8 cellular contexts compared by ENCODE assay signal in genomic region chr10:14954001-14954770, GRCh38. TPM values are rescaled to one million over a fixed set of nuclear protein-coding genes. Genes with fewer than 3 reads are reported as not detected.
DNase-seq lines count a peak whose midpoint lies in the region; ATAC-seq and TF ChIP-seq lines count a peak whose summit lies in the region.

TSS of gene DCLRE1C (minus strand) at chr10:14954096. CDS start at chr10:14954010, 86 bp downstream.

- peak in 2 of 4 experiments; percentile 1 to 5 for TF ChIP-seq CTCF in prostate gland (IDR thresholded peaks at IDR 0.05)

- intact Hi-C loops in left ventricle myocardium superior (cut with micrococcal nuclease): no loop called here
- intact Hi-C loops in prostate gland (cut with DNase I): loop anchor here (5.0 kb wide), 1 partner anchor 213 kb away; the partner anchor contains the start of gene NMT2

- peak within 1 kb of the TSS; percentile 80 to 85 for H3K27ac ChIP-seq in prostate gland

- no peaks in the 10 kb centered on the region for H3K27me3 ChIP-seq in prostate gland (replicated peaks; ENCODE audit: insufficient read depth)

- H3K27me3 Mint-ChIP-seq in T-helper 17 cell: no peaks in the 10 kb centered on the region

- H3K9me3 ChIP-seq in T-helper 17 cell (ENCODE audit: control insufficient read depth, low read length, poor library complexity, severe bottlenecking) (no peaks in the 10 kb centered on the region), prostate gland (no peaks in the 10 kb centered on the region)

- peak within 1 kb of the TSS; percentile 69 to 72 for H3K4me3 ChIP-seq in prostate gland

- H3K36me3 Mint-ChIP-seq in T-helper 17 cell (ENCODE audit: low read depth): peaks cover 4% of the 10 kb centered on the region

- under 1% methylated on average over 36 of the region's 45 CpGs for WGBS in prostate gland

- no peaks in the 10 kb centered on the region for H3K36me3 ChIP-seq in prostate gland

- peak within 1 kb of the TSS; percentile 93 for H3K4me3 Mint-ChIP-seq in T-helper 17 cell

- peaks cover 35% of the 10 kb centered on the region for H3K4me1 Mint-ChIP-seq in T-helper 17 cell

- DNase-seq in NCI-H187 (lab: John Stamatoyannopoulos, UW) (peak; percentile 60 to 62), T-helper 17 cell (peak; percentile 67 to 79 (median 79)), amygdala (lab: John Stamatoyannopoulos, UW) (peak; percentile 24 to 92 (median 82)), left ventricle myocardium superior (peak; percentile 94), prostate gland (ENCODE audit: low spot score) (peak; percentile 92), ureter (ENCODE audit: low spot score) (peak; percentile 93)

- peak within 1 kb of the TSS; percentile 94 for H3K27ac Mint-ChIP-seq in T-helper 17 cell

- peak; percentile 19 for TF ChIP-seq POLR2A in prostate gland (IDR thresholded peaks at IDR 0.05)

- peak; percentile 81 for ATAC-seq in GM18502 (IDR thresholded peaks at IDR 0.05; ENCODE audit: poor library complexity, unreplicated experiment)
- ATAC-seq in HG02943 (IDR thresholded peaks at IDR 0.05; ENCODE audit: low read depth, unreplicated experiment): peak; percentile 79
- peak; percentile 88 for ATAC-seq in T-helper 17 cell
- peak; percentile 99 for ATAC-seq in left ventricle myocardium superior

- H3K4me1 ChIP-seq in prostate gland (replicated peaks): no peaks in the 10 kb centered on the region

RNA-seq across cellular contexts. Expression of gene DCLRE1C, which starts in this region (rescaled TPM):
- total RNA-seq in T-helper 17 cell: 10 to 100 TPM; 12.8 to 15.3 TPM
- 2.7 TPM for total RNA-seq in left ventricle myocardium superior
- total RNA-seq in prostate gland: 10 to 100 TPM; 11.5 to 20.8 TPM
- total RNA-seq in ureter: 21.6 TPM

Comparison
In these comparisons a context has a peak if more than half of its experiments do, and no peak if none do; other contexts are left out.
1. Peak in every context shown above with its lines: DNase-seq, ATAC-seq, H3K4me3 ChIP-seq and H3K27ac ChIP-seq.